In genomic region chr10:17510242-17510908, GRCh38 we compare ENCODE assay signal across 1 cellular context.
A peak's percentile ranks its signal among the peaks of the same experiment; 100 is the strongest.
TF ChIP-seq lines count a peak whose summit lies in the region.

No MANE protein-coding gene starts in this region.

TF ChIP-seq in GM12878, 131 proteins besides CTCF, POLR2A, EP300 and RAD21 (continued from another document and continues in another):
- TF ChIP-seq RELB (IDR thresholded peaks at IDR 0.05; ENCODE audit: low read depth), result peak; percentile 70; the same call in 1 of the 2 replicates
- TF ChIP-seq ASH2L (IDR thresholded peaks at IDR 0.05; ENCODE audit: borderline replicate concordance, low read depth), result no peak
- no peak for TF ChIP-seq TCF3 (IDR thresholded peaks at IDR 0.05; ENCODE audit: borderline replicate concordance, insufficient read depth, low read depth, low read length)
- TF ChIP-seq NFXL1 (IDR thresholded peaks at IDR 0.05; ENCODE audit: borderline replicate concordance), result no peak
- TF ChIP-seq CEBPB (IDR thresholded peaks at IDR 0.05; ENCODE audit: borderline replicate concordance in 1 of 2, low read depth in 2 of 2, low read length in 2 of 2), result no peak
- no peak for TF ChIP-seq YBX1 (IDR thresholded peaks at IDR 0.05)
- TF ChIP-seq IRF4 (IDR thresholded peaks at IDR 0.05; ENCODE audit: low read depth, low read length), result peak; percentile 60; the same call in 1 of the 2 replicates
- TF ChIP-seq TARDBP (IDR thresholded peaks at IDR 0.05; ENCODE audit: borderline replicate concordance), result no peak
- TF ChIP-seq USF2 (IDR thresholded peaks at IDR 0.05; ENCODE audit: borderline replicate concordance, low read depth, low read length), result no peak
- TF ChIP-seq RB1 (IDR thresholded peaks at IDR 0.05; ENCODE audit: borderline replicate concordance), result no peak
- peak; percentile 54; the same call in 1 of the 2 replicates for TF ChIP-seq CHD2 (IDR thresholded peaks at IDR 0.05; ENCODE audit: borderline replicate concordance, low read depth, low read length)
- no peak for TF ChIP-seq GABPA (IDR thresholded peaks at IDR 0.05; ENCODE audit: low read depth)
- no peak for TF ChIP-seq CUX1 (IDR thresholded peaks at IDR 0.05; ENCODE audit: insufficient replicate concordance, low read depth, low read length)
- TF ChIP-seq STAT3 (IDR thresholded peaks at IDR 0.05; ENCODE audit: low read depth, low read length), result no peak
- TF ChIP-seq POLR2AphosphoS2 (IDR thresholded peaks at IDR 0.05; ENCODE audit: low read depth, low read length), result no peak
- no peak for TF ChIP-seq HDAC6 (IDR thresholded peaks at IDR 0.05; ENCODE audit: unreplicated experiment)
- no peak for TF ChIP-seq TAF1 (IDR thresholded peaks at IDR 0.05; ENCODE audit: borderline replicate concordance, low read depth, low read length)
- 0 out of 2 replicates have a peak, but pooled peaks have one; percentile 34 for TF ChIP-seq CREM (IDR thresholded peaks at IDR 0.05; ENCODE audit: low read depth)
- TF ChIP-seq SRF (IDR thresholded peaks at IDR 0.05; ENCODE audit: low read depth in 2 of 2, low read length in 2 of 2), result no peak
- TF ChIP-seq WRNIP1 (IDR thresholded peaks at IDR 0.05; ENCODE audit: borderline replicate concordance, low read depth, low read length), result no peak
- no peak for TF ChIP-seq NFYA (IDR thresholded peaks at IDR 0.05; ENCODE audit: borderline replicate concordance, low read depth, low read length)
- TF ChIP-seq EGR1 (IDR thresholded peaks at IDR 0.05; ENCODE audit: borderline replicate concordance in 1 of 2, low read depth in 2 of 2, low read length in 2 of 2), result no peak
- no peak for TF ChIP-seq JUND (IDR thresholded peaks at IDR 0.05; ENCODE audit: low read depth, low read length)
- no peak for TF ChIP-seq RCOR1 (conservative IDR thresholded peaks at IDR 0.05; ENCODE audit: low read depth, low read length)
- TF ChIP-seq MTA3 (IDR thresholded peaks at IDR 0.05; ENCODE audit: borderline replicate concordance, low read length), result peak; percentile 22; the same call in 1 of the 2 replicates
- TF ChIP-seq NR2F1 (conservative IDR thresholded peaks at IDR 0.05), result peak; percentile 84
- no peak for TF ChIP-seq ZBTB4 (CRISPR knock-in tag; IDR thresholded peaks at IDR 0.05)
- TF ChIP-seq ELK1 (IDR thresholded peaks at IDR 0.05; ENCODE audit: low read depth, low read length), result no peak
- TF ChIP-seq ZBTB40 (IDR thresholded peaks at IDR 0.05; ENCODE audit: borderline replicate concordance), result peak; percentile 73; the same call in 1 of the 2 replicates
- no peak for TF ChIP-seq RBBP5 (conservative IDR thresholded peaks at IDR 0.05)
- no peak for TF ChIP-seq SIX5 (IDR thresholded peaks at IDR 0.05; ENCODE audit: low read depth, low read length, severe bottlenecking)
- TF ChIP-seq IKZF2 (IDR thresholded peaks at IDR 0.05), result peak; percentile 90
- TF ChIP-seq SMC3 (IDR thresholded peaks at IDR 0.05; ENCODE audit: borderline replicate concordance, low read length), result no peak
- no peak for TF ChIP-seq YY1 (IDR thresholded peaks at IDR 0.05; ENCODE audit: low read depth, low read length)
- TF ChIP-seq MEF2B (IDR thresholded peaks at IDR 0.05; ENCODE audit: partially characterized antibody, poor library complexity, severe bottlenecking), result peak; percentile 66
- no peak for TF ChIP-seq HCFC1 (IDR thresholded peaks at IDR 0.05; ENCODE audit: low read length)
- no peak for TF ChIP-seq CBX3 (IDR thresholded peaks at IDR 0.05; ENCODE audit: borderline replicate concordance, low read depth)
- TF ChIP-seq RFX5 (IDR thresholded peaks at IDR 0.05; ENCODE audit: low read depth, low read length), result no peak
- no peak for TF ChIP-seq RELA (IDR thresholded peaks at IDR 0.05; ENCODE audit: borderline replicate concordance, partially characterized antibody)
- TF ChIP-seq FOS (IDR thresholded peaks at IDR 0.05; ENCODE audit: borderline replicate concordance, extremely low read depth, insufficient read length), result no peak
- no peak for TF ChIP-seq SMAD1 (IDR thresholded peaks at IDR 0.05; ENCODE audit: low read depth, partially characterized antibody)
- TF ChIP-seq PRDM15 (CRISPR knock-in tag; IDR thresholded peaks at IDR 0.05), result no peak
- peak; percentile 99 for TF ChIP-seq RUNX3 (IDR thresholded peaks at IDR 0.05; ENCODE audit: low read length)
- no peak for TF ChIP-seq LARP7 (IDR thresholded peaks at IDR 0.05)
- TF ChIP-seq BHLHE40 (IDR thresholded peaks at IDR 0.05; ENCODE audit: borderline replicate concordance in 1 of 2, low read depth in 2 of 2, low read length in 1 of 2), result peak; percentile 78 to 93
